23 cellular contexts compared by ENCODE assay signal in the genomic region with DNA sequence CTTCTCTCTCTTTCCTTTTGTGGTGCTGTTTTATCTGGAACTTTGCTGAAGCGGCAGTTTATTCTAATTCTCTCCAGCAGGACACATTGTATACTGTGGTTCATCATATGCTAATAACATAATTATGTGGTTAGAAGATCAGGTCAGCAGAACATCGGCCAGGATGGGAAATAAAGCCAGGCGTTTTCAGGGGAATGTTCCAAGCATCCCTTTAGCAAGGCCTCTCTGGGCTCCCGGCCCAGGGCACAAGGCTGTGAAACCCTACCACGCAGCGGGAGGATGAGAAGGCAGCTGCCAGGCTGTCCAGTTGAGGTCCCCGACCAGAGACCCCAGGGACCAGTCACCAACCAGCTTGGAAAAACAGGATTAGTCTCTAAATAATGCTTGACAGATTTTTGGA.
DNase-seq lines count a peak whose midpoint lies in the region; ATAC-seq and TF ChIP-seq lines count a peak whose summit lies in the region.
"Had no signal": no experiment of that assay in that cellular context is flagged by ENCODE, and none has a peak within 500 bp of the region (broad histone marks: within the 10 kb centered on the region; RNA-seq: fewer than 3 reads in every experiment).

No MANE protein-coding gene starts in this region.

- no peak overlapping the region for H2AFZ ChIP-seq in hepatocyte
- H2AFZ ChIP-seq: neural progenitor cell had no signal

- WGBS in hepatocyte (ENCODE audit: low lambda C conversion rate, missing lambda C conversion rate), result 55% methylated on average over 7 of the region's 7 CpGs

- no peaks in the 10 kb centered on the region for H3K4me1 ChIP-seq in hepatocyte (ENCODE audit: insufficient read depth)
- H3K4me1 ChIP-seq in rectal smooth muscle tissue (ENCODE audit: control insufficient read depth, insufficient read depth, low read length), result no peaks in the 10 kb centered on the region
- H3K4me1 ChIP-seq: neural progenitor cell, spleen had no signal

- H3K4me3 ChIP-seq in coronary artery, result peak overlapping the region; percentile 22
- H3K4me3 ChIP-seq in hepatocyte, result no peak overlapping the region
- no peak overlapping the region for H3K4me3 ChIP-seq in rectal smooth muscle tissue (ENCODE audit: low read length)
- H3K4me3 ChIP-seq: neural progenitor cell, spleen had no signal

- DNase-seq in G401 (ENCODE audit: low spot score) (peak; percentile 83), coronary artery (ENCODE audit: low spot score) (no peak), hepatocyte (ENCODE audit: low spot score) (peak; percentile 49), NCI-H187 treated with DMSO at 0.1 percent for 48 hours (lab: John Stamatoyannopoulos, UW) (no peak)
- DNase-seq in stimulated activated CD4-positive, alpha-beta T cell treated with anti-CD3 and anti-CD28 coated beads, Interleukin-4, amount 100 ng/mL, for 4 hours, result no peak
- DNase-seq: activated naive CD4-positive, alpha-beta T cell treated with anti-CD3 and anti-CD28 coated beads, Interleukin-2, amount 10 ng/mL, durations not matched to agents 7 days and 5 days; activated T-cell treated with anti-CD3 and anti-CD28 coated beads, Interleukin-2, amount 50 U/mL, for 4 hours; COR-L47; DND-41; effector memory CD4-positive, alpha-beta T cell; GOT3; NCI-H1105; NCI-H2081 treated with DMSO at 0.1 percent for 48 hours; NCI-H446 treated with DMSO at 0.1 percent for 48 hours; OCI-M1; SHP77; spleen had no signal

- H3K27me3 ChIP-seq in hepatocyte, result no peaks in the 10 kb centered on the region
- no peaks in the 10 kb centered on the region for H3K27me3 ChIP-seq in rectal smooth muscle tissue (ENCODE audit: control insufficient read depth, insufficient read depth, low read length)
- H3K27me3 ChIP-seq: neural progenitor cell, spleen had no signal

- in situ Hi-C loops in G401 (cut with HindIII; ENCODE audit: low sequenced_read_pairs), result no loop called here

- no peak for ATAC-seq in GM21367 (IDR thresholded peaks at IDR 0.05; ENCODE audit: unreplicated experiment)
- no peak for ATAC-seq in GM21360 (IDR thresholded peaks at IDR 0.05; ENCODE audit: unreplicated experiment)
- ATAC-seq: activated T-cell treated with anti-CD3 and anti-CD28 coated beads, Interleukin-2, amount 50 U/mL, for 4 hours; esophagus mucosa had no signal

- H4K20me1 ChIP-seq in hepatocyte (ENCODE audit: insufficient read depth, poor library complexity, severe bottlenecking), result no peaks in the 10 kb centered on the region

- peak overlapping the region; percentile 34 to 57 for H3K27ac ChIP-seq in coronary artery
- peak overlapping the region; percentile 76 for H3K27ac ChIP-seq in hepatocyte
- H3K27ac ChIP-seq in rectal smooth muscle tissue (ENCODE audit: low read depth, low read length), result peak overlapping the region; percentile 40
- H3K27ac ChIP-seq: HL-60, neural progenitor cell, spleen had no signal

- H3K79me2 ChIP-seq in hepatocyte, result no peaks in the 10 kb centered on the region

- H3K9me2 ChIP-seq in hepatocyte (replicated peaks; ENCODE audit: insufficient read depth), result no peaks in the 10 kb centered on the region

- no peak for TF ChIP-seq CTCF in coronary artery (IDR thresholded peaks at IDR 0.05)
- no peak for TF ChIP-seq CTCF in hepatocyte (IDR thresholded peaks at IDR 0.05; ENCODE audit: poor library complexity)

- H3K9ac ChIP-seq in rectal smooth muscle tissue (ENCODE audit: low read length), result no peak overlapping the region
- H3K9ac ChIP-seq: neural progenitor cell had no signal

- H3K4me2 ChIP-seq in hepatocyte, result peak overlapping the region; percentile 21
- H3K4me2 ChIP-seq: neural progenitor cell had no signal

- H3K36me3 ChIP-seq in hepatocyte (replicated peaks; ENCODE audit: insufficient read depth, low read depth) (no peaks in the 10 kb centered on the region), rectal smooth muscle tissue (ENCODE audit: control insufficient read depth, insufficient read depth, low read length) (no peaks in the 10 kb centered on the region)
- H3K36me3 ChIP-seq: neural progenitor cell, spleen had no signal

- no peaks in the 10 kb centered on the region for H3K9me3 ChIP-seq in hepatocyte (ENCODE audit: low read depth)

Comparison
In these comparisons a context has a peak if more than half of its experiments do, and no peak if none do; other contexts are left out.
1. DNase-seq: peak in G401 (single experiment) and hepatocyte (single experiment); none in coronary artery (single experiment), stimulated activated CD4-positive, alpha-beta T cell treated with anti-CD3 and anti-CD28 coated beads, Interleukin-4, amount 100 ng/mL, for 4 hours (0 of 2) and NCI-H187 treated with DMSO at 0.1 percent for 48 hours (single experiment).
2. Peak in every context shown above with its lines, with median percentiles within 50 percentile points of each other: H3K27ac ChIP-seq.